ENCODE assay signal across 8 cellular contexts in the genomic region with DNA sequence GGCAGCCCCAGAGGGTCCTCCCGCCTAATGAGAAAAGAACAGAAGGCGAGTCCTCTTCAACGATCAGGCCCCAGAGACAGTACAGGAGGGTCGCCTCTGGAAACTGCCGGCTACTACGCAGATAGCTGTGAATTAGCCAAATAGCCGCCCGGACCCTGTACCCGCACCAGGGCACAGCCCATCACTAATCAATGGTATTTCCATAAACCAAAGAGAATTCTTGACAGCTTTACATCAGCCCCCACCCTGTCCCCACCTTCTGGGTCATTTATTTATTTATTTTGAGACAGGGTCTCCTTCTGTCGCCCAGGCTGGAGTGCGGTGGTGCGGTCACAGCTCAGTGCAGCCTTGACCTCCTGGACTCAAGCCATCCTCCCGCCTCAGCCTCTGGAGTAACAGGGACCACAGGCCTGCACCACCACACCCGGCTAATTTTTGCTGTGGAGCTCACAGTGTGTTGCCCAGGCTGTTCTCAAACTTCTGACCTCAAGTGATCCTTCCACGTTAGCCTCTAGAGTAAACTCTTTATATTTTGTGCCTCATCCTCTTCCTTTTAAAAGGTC. TPM values are rescaled to one million over a fixed set of nuclear protein-coding genes. Genes with fewer than 3 reads are reported as not detected.
DNase-seq lines count a peak whose midpoint lies in the region; ATAC-seq, FAIRE-seq and TF ChIP-seq lines count a peak whose summit lies in the region.

No MANE protein-coding gene starts in this region.

- H3K4me3 ChIP-seq in WERI-Rb-1 (ENCODE audit: low read depth, low read length), result peak overlapping the region; percentile 88
- H3K4me3 ChIP-seq in right atrium auricular region, result peak overlapping the region; percentile 74 to 98
- peak overlapping the region; percentile 93 to 98 for H3K4me3 ChIP-seq in small intestine (ENCODE audit: low read depth in 1 of 2, low read length in 2 of 2)

- TF ChIP-seq CTCF in H9 (conservative IDR thresholded peaks at IDR 0.05), result no peak
- TF ChIP-seq CTCF in WERI-Rb-1 (IDR thresholded peaks at IDR 0.05; ENCODE audit: low read depth, low read length), result no peak
- TF ChIP-seq CTCF in right atrium auricular region (IDR thresholded peaks at IDR 0.05), result no peak

- H2AFZ ChIP-seq in H9 (ENCODE audit: low read length), result no peak overlapping the region

- no peak overlapping the region for H4K8ac ChIP-seq in H9 (replicated peaks; ENCODE audit: insufficient read length, low read depth, low read length)

- WGBS in H9 (ENCODE audit: extremely low coverage, insufficient read length, low lambda C conversion rate), result no CpG with 5 or more reads among the region's 15 CpGs
- WGBS in small intestine, 3 donors, result 56 to 62% (median 60%) methylated on average over 15 of the region's 15 CpGs

- H4K20me1 ChIP-seq in H9 (ENCODE audit: control insufficient read depth, insufficient read depth, insufficient read length), result no peaks in the 10 kb centered on the region

- H3K27ac Mint-ChIP-seq in H9, result no peak overlapping the region; a peak in 2 of 7 replicates

- H2BK12ac ChIP-seq in H9 (ENCODE audit: insufficient read length, low read depth, low read length), result no peak overlapping the region

- H4K91ac ChIP-seq in H9 (ENCODE audit: insufficient read length, low read depth, low read length), result no peak overlapping the region

- H2BK5ac ChIP-seq in H9 (ENCODE audit: insufficient read length, low read length), result no peak overlapping the region

- peaks cover 31% of the 10 kb centered on the region for H3K27me3 Mint-ChIP-seq in H9 (ENCODE audit: low read depth)

- H2AK5ac ChIP-seq in H9 (ENCODE audit: insufficient read length, low read length), result no peak overlapping the region

- H3K9ac ChIP-seq in H9 (ENCODE audit: extremely low read depth, insufficient read length, low read length), result peak overlapping the region; percentile 42

- no peak overlapping the region for H2BK15ac ChIP-seq in H9 (ENCODE audit: low read depth, low read length)

- H2BK20ac ChIP-seq in H9 (ENCODE audit: low read depth, low read length, poor library complexity, severe bottlenecking), result no peak overlapping the region

- H3K9me3 ChIP-seq in H9 (ENCODE audit: control insufficient read depth, low read depth, low read length), result peaks cover 8% of the 10 kb centered on the region
- no peaks in the 10 kb centered on the region for H3K9me3 ChIP-seq in WERI-Rb-1 (ENCODE audit: severe bottlenecking)
- H3K9me3 ChIP-seq in right atrium auricular region, result no peaks in the 10 kb centered on the region
- H3K9me3 ChIP-seq in small intestine (ENCODE audit: control insufficient read depth, low read depth), result no peaks in the 10 kb centered on the region

- H3K23me2 ChIP-seq in H9 (ENCODE audit: insufficient read length, low read depth, low read length, poor library complexity, severe bottlenecking), result peaks cover 11% of the 10 kb centered on the region

- H3T11ph ChIP-seq in H9 (ENCODE audit: low read length), result no peak overlapping the region

- peaks cover 11% of the 10 kb centered on the region; the same call in 1 of the 2 replicates for H3K79me2 ChIP-seq in H9 (ENCODE audit: insufficient read depth, low read length)

- H3K23ac ChIP-seq in H9 (ENCODE audit: insufficient read length, low read depth, low read length), result no peak overlapping the region

- H3K56ac ChIP-seq in H9 (ENCODE audit: insufficient read length, low read depth, low read length), result no peak overlapping the region

- no peak overlapping the region for H4K5ac ChIP-seq in H9 (ENCODE audit: insufficient read length, low read depth, low read length)

- H2BK120ac ChIP-seq in H9 (ENCODE audit: low read depth, low read length, poor library complexity, severe bottlenecking), result no peak overlapping the region

- peak overlapping the region; percentile 75 to 84 for H3K4me3 Mint-ChIP-seq in H9

- peaks cover 10 to 15% of the 10 kb centered on the region in 2 experiments for H3K4me1 Mint-ChIP-seq in H9

- H3K14ac ChIP-seq in H9 (ENCODE audit: insufficient read depth, low read length), result no peak overlapping the region

- H3K18ac ChIP-seq in H9 (ENCODE audit: insufficient read length, low read depth, low read length), result peak overlapping the region; percentile 12

- no peak for ATAC-seq in GM21737 (IDR thresholded peaks at IDR 0.05; ENCODE audit: unreplicated experiment)
- no peak for ATAC-seq in GM18861 (IDR thresholded peaks at IDR 0.05; ENCODE audit: unreplicated experiment)

- no peak overlapping the region for H3K4ac ChIP-seq in H9 (ENCODE audit: low read depth, low read length)

- H3K27me3 ChIP-seq in H9 (ENCODE audit: insufficient read depth, low read length) (no peaks in the 10 kb centered on the region), WERI-Rb-1 (ENCODE audit: insufficient read depth, low read depth, severe bottlenecking) (no peaks in the 10 kb centered on the region), right atrium auricular region (no peaks in the 10 kb centered on the region), small intestine (ENCODE audit: control insufficient read depth in 2 of 2, insufficient read depth in 2 of 2, low read length in 2 of 2) (no peaks in the 10 kb centered on the region)

- no peak for FAIRE-seq in small intestine (lab: Jason Lieb, UNC)

- H3K9me3 Mint-ChIP-seq in H9, result peaks cover 19 to 30% of the 10 kb centered on the region in 2 experiments

- H3K4me1 ChIP-seq in H9 (ENCODE audit: insufficient read depth, low read length) (peaks cover 4% of the 10 kb centered on the region), right atrium auricular region (peaks cover 0 to 30% of the 10 kb centered on the region in 2 donors), small intestine (ENCODE audit: control insufficient read depth in 2 of 2, insufficient read depth in 1 of 2, low read depth in 1 of 2, low read length in 1 of 2) (no peaks in the 10 kb centered on the region)

- H3K36me3 Mint-ChIP-seq in H9 (ENCODE audit: insufficient read depth in 1 of 3, low read depth in 3 of 3), result peaks cover 0 to 2% (median 0%) of the 10 kb centered on the region in 3 experiments; a peak in 3 of 7 replicates

- H3K79me1 ChIP-seq in H9 (ENCODE audit: insufficient read depth, low read depth, low read length, poor library complexity, severe bottlenecking), result peaks cover 10% of the 10 kb centered on the region

- H3K4me2 ChIP-seq in H9 (ENCODE audit: insufficient read depth, insufficient read length, low read length), result peak overlapping the region; percentile 53

- H3K36me3 ChIP-seq in WERI-Rb-1, result peaks cover 3% of the 10 kb centered on the region
- no peaks in the 10 kb centered on the region for H3K36me3 ChIP-seq in right atrium auricular region
- no peaks in the 10 kb centered on the region for H3K36me3 ChIP-seq in small intestine (ENCODE audit: control insufficient read depth in 2 of 2, insufficient read depth in 2 of 2, low read length in 2 of 2)

- no peak overlapping the region for H3K27ac ChIP-seq in H9 (ENCODE audit: insufficient read length, low read depth, low read length)
- peak overlapping the region; percentile 99 for H3K27ac ChIP-seq in WERI-Rb-1
- peak overlapping the region; percentile 84 to 94 for H3K27ac ChIP-seq in right atrium auricular region
- peak overlapping the region; percentile 38 to 92 for H3K27ac ChIP-seq in small intestine (ENCODE audit: low read depth in 1 of 2, low read length in 1 of 2)

- no peak for DNase-seq in H9
- no peak for DNase-seq in WERI-Rb-1
- no peak for DNase-seq in right atrium auricular region (ENCODE audit: low spot score)
- DNase-seq in small intestine, result no peak
- DNase-seq in activated CD8-positive, alpha-beta memory T cell treated with anti-CD3 and anti-CD28 coated beads, Interleukin-2, amount 50 U/mL, for 4 hours, result no peak
- no peak for DNase-seq in kidney tubule cell (ENCODE audit: low spot score)

RNA-seq across cellular contexts. Expression of a gene that starts 0.8 kb away (rescaled TPM):
- total RNA-seq in H9 (2021), result 70.0 and 75.3 TPM in 2 replicates
- total RNA-seq in right atrium auricular region, result 10 to 100 TPM; 19.4 to 31.7 TPM
- polyA plus RNA-seq in small intestine, result 10 to 100 TPM; 28.4 to 48.5 (median 37.1) TPM

RNA-seq across cellular contexts. Expression of a gene that starts 13.1 kb away (rescaled TPM):
- total RNA-seq in H9 (2021) (0.20 TPM in 1 of 2 replicates, not detected in the other), right atrium auricular region (under 1 TPM in 1 of 2 donors, not detected in 1; 0.24 TPM)
- under 1 TPM in 1 of 3 donors, not detected in 2; 0.07 TPM for polyA plus RNA-seq in small intestine

RNA-seq across cellular contexts. Expression of a gene that starts 17.5 kb away (rescaled TPM):
- total RNA-seq in H9 (2021) (93.4 and 98.9 TPM in 2 replicates), right atrium auricular region (10 to 100 TPM; 11.3 to 11.5 TPM)
- polyA plus RNA-seq in small intestine, result 10 to 100 TPM; 41.3 to 50.3 (median 41.4) TPM

RNA-seq across cellular contexts. Expression of a gene that starts 31.3 kb away (rescaled TPM):
- total RNA-seq in H9 (2021) (1.3 and 2.0 TPM in 2 replicates), right atrium auricular region (not detected)
- polyA plus RNA-seq in small intestine, result 1 to 10 TPM in 1 of 3 donors, under 1 TPM in 1, not detected in 1; 0.76 to 1.4 TPM

RNA-seq across cellular contexts. Expression of a gene that starts 44.8 kb away (rescaled TPM):
- not detected in 2 replicates for total RNA-seq in H9 (2021)
- total RNA-seq in right atrium auricular region, result not detected
- under 1 TPM in 1 of 3 donors, not detected in 2; 0.58 TPM for polyA plus RNA-seq in small intestine
